Comparison of ENCODE assay signal across 1 cellular context in the genomic region with DNA sequence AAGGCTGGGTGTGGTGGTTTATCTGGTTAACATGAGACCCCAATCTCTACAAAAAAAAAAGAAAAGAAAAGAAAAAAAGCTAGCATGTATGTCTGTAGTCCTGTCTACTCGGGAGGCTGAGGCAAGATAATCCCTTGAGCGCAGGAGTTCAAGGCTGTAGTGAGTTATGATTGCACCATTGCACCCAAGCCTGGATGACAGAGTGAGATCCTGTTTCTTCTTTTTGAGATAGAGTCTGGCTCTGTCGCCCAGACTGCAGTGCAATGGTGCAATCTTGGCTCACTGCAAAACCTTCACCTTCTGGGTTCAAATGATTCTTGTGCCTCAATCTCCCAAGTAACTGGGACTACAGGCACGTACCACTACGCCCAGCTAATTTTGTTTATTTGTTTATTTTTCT.
TF ChIP-seq lines count a peak whose summit lies in the region.

No MANE protein-coding gene starts in this region.

TF ChIP-seq in HepG2, 621 proteins besides CTCF, POLR2A, EP300 and RAD21 (continued from another document):
- TF ChIP-seq, protein P1, sequence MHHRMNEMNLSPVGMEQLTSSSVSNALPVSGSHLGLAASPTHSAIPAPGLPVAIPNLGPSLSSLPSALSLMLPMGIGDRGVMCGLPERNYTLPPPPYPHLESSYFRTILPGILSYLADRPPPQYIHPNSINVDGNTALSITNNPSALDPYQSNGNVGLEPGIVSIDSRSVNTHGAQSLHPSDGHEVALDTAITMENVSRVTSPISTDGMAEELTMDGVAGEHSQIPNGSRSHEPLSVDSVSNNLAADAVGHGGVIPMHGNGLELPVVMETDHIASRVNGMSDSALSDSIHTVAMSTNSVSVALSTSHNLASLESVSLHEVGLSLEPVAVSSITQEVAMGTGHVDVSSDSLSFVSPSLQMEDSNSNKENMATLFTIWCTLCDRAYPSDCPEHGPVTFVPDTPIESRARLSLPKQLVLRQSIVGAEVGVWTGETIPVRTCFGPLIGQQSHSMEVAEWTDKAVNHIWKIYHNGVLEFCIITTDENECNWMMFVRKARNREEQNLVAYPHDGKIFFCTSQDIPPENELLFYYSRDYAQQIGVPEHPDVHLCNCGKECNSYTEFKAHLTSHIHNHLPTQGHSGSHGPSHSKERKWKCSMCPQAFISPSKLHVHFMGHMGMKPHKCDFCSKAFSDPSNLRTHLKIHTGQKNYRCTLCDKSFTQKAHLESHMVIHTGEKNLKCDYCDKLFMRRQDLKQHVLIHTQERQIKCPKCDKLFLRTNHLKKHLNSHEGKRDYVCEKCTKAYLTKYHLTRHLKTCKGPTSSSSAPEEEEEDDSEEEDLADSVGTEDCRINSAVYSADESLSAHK (CRISPR knock-in tag; IDR thresholded peaks at IDR 0.05; ENCODE audit: borderline replicate concordance): no peak
- TF ChIP-seq NCOR1 (IDR thresholded peaks at IDR 0.05; ENCODE audit: borderline replicate concordance, low read length) (no peak), KDM2A (CRISPR knock-in tag; IDR thresholded peaks at IDR 0.05; ENCODE audit: borderline replicate concordance, low read depth) (no peak), FOXO1 (CRISPR knock-in tag; IDR thresholded peaks at IDR 0.05) (no peak), SIX1 (CRISPR knock-in tag; IDR thresholded peaks at IDR 0.05; ENCODE audit: borderline replicate concordance) (peak; percentile 74), PITX1 (CRISPR knock-in tag; IDR thresholded peaks at IDR 0.05) (peak; percentile 95), ARID2 (CRISPR knock-in tag; IDR thresholded peaks at IDR 0.05; ENCODE audit: borderline replicate concordance) (no peak), DMAP1 (CRISPR knock-in tag; IDR thresholded peaks at IDR 0.05) (no peak), NR2F1 (CRISPR knock-in tag; IDR thresholded peaks at IDR 0.05) (peak in 1 of 2 experiments; percentile 28; a peak in 1 of 4 replicates)
